In genomic region chr9:131304676-131305366, GRCh38 we compare ENCODE assay signal across 19 cellular contexts. TPM values are rescaled to one million over a fixed set of nuclear protein-coding genes. Genes with fewer than 3 reads are reported as not detected.
DNase-seq lines count a peak whose midpoint lies in the region; ATAC-seq and TF ChIP-seq lines count a peak whose summit lies in the region.
"Had no signal": no experiment of that assay in that cellular context is flagged by ENCODE, and none has a peak within 500 bp of the region (broad histone marks: within the 10 kb centered on the region; RNA-seq: fewer than 3 reads in every experiment).

No MANE protein-coding gene starts in this region.

- TF ChIP-seq CTCF in neural crest cell (conservative IDR thresholded peaks at IDR 0.05), result no peak

- ATAC-seq in HG02970 (IDR thresholded peaks at IDR 0.05; ENCODE audit: low FRiP score, unreplicated experiment), result no peak
- ATAC-seq in activated T-cell treated with anti-CD3 and anti-CD28 coated beads, Interleukin-2, amount 50 U/mL, for 4 hours, result no peak
- ATAC-seq: gastroesophageal sphincter; stimulated activated memory B cell treated with anti-CD40 and anti-IgM and Interleukin-4, amounts not matched to agents 10 μg/mL and 1 μg/mL and 100 μg/mL, for 72 hours had no signal

- H3K4me1 Mint-ChIP-seq in neural crest cell, result no peaks in the 10 kb centered on the region
- H3K4me1 Mint-ChIP-seq in activated T-cell treated with anti-CD3 and anti-CD28 coated beads, Interleukin-2, amount 50 U/mL, for 4 hours (ENCODE audit: low read depth), result no peaks in the 10 kb centered on the region
- H3K4me1 Mint-ChIP-seq: activated naive CD8-positive, alpha-beta T cell treated with anti-CD3 and anti-CD28 coated beads for 36 hours had no signal

- H3K27me3 Mint-ChIP-seq in neural crest cell (ENCODE audit: low read depth), result no peaks in the 10 kb centered on the region
- H3K27me3 Mint-ChIP-seq in activated T-cell treated with anti-CD3 and anti-CD28 coated beads, Interleukin-2, amount 50 U/mL, for 4 hours (ENCODE audit: low read depth), result no peaks in the 10 kb centered on the region
- H3K27me3 Mint-ChIP-seq: activated naive CD8-positive, alpha-beta T cell treated with anti-CD3 and anti-CD28 coated beads for 36 hours had no signal

- peak overlapping the region; percentile 78 for H3K27ac Mint-ChIP-seq in neural crest cell (ENCODE audit: unreplicated experiment)
- H3K27ac Mint-ChIP-seq: activated naive CD8-positive, alpha-beta T cell treated with anti-CD3 and anti-CD28 coated beads for 36 hours; B cell; nephron progenitor cell; stimulated activated memory B cell treated with anti-CD40 and anti-IgM and Interleukin-4, amounts not matched to agents 10 μg/mL and 1 μg/mL and 100 μg/mL, for 72 hours had no signal

- no peaks in the 10 kb centered on the region for H3K36me3 Mint-ChIP-seq in neural crest cell (ENCODE audit: low read depth)
- H3K36me3 Mint-ChIP-seq in activated T-cell treated with anti-CD3 and anti-CD28 coated beads, Interleukin-2, amount 50 U/mL, for 4 hours (ENCODE audit: insufficient read depth), result no peaks in the 10 kb centered on the region
- H3K36me3 Mint-ChIP-seq: activated naive CD8-positive, alpha-beta T cell treated with anti-CD3 and anti-CD28 coated beads for 36 hours; stimulated activated memory B cell treated with anti-CD40 and anti-IgM and Interleukin-4, amounts not matched to agents 10 μg/mL and 1 μg/mL and 100 μg/mL, for 72 hours had no signal

- H3K4me3 Mint-ChIP-seq in neural crest cell, result no peak overlapping the region
- no peak overlapping the region for H3K4me3 Mint-ChIP-seq in activated T-cell treated with anti-CD3 and anti-CD28 coated beads, Interleukin-2, amount 50 U/mL, for 4 hours
- H3K4me3 Mint-ChIP-seq: activated naive CD8-positive, alpha-beta T cell treated with anti-CD3 and anti-CD28 coated beads for 36 hours; B cell; nephron progenitor cell; stimulated activated memory B cell treated with anti-CD40 and anti-IgM and Interleukin-4, amounts not matched to agents 10 μg/mL and 1 μg/mL and 100 μg/mL, for 72 hours had no signal

- no peaks in the 10 kb centered on the region for H3K9me3 Mint-ChIP-seq in neural crest cell
- no peaks in the 10 kb centered on the region for H3K9me3 Mint-ChIP-seq in activated T-cell treated with anti-CD3 and anti-CD28 coated beads, Interleukin-2, amount 50 U/mL, for 4 hours
- H3K9me3 Mint-ChIP-seq: activated naive CD8-positive, alpha-beta T cell treated with anti-CD3 and anti-CD28 coated beads for 36 hours; nephron progenitor cell; stimulated activated memory B cell treated with anti-CD40 and anti-IgM and Interleukin-4, amounts not matched to agents 10 μg/mL and 1 μg/mL and 100 μg/mL, for 72 hours had no signal

- peak; percentile 48 for DNase-seq in COLO668 (lab: John Stamatoyannopoulos, UW; ENCODE audit: unreplicated experiment)
- peak; percentile 33 for DNase-seq in H4 (ENCODE audit: low spot score)
- DNase-seq in amniotic epithelial cell (ENCODE audit: low read depth), result peak; percentile 25
- DNase-seq in neural crest cell (ENCODE audit: low read depth, low spot score), result no peak
- DNase-seq in NCI-H1105 treated with DMSO at 0.1 percent for 48 hours (lab: John Stamatoyannopoulos, UW), result no peak
- no peak for DNase-seq in activated effector memory CD4-positive, alpha-beta T cell treated with Interleukin-2 at 50 U/mL for 16 hours
- DNase-seq in activated T-cell treated with anti-CD3 and anti-CD28 coated beads, Interleukin-2, amount 50 U/mL, for 4 hours, result no peak
- DNase-seq: activated CD4-positive, alpha-beta T cell treated with anti-CD3 and anti-CD28 coated beads for 4 hours; activated naive CD8-positive, alpha-beta T cell treated with anti-CD3 and anti-CD28 coated beads for 36 hours; activated T-cell treated with anti-CD3 and anti-CD28 coated beads for 4 hours; mammary epithelial cell; MG63; NCI-H2081; NCI-H526 treated with DMSO at 0.1 percent for 48 hours; nephron progenitor cell had no signal

RNA-seq across cellular contexts. Expression of gene PLPP7, which starts 15.3 kb away (rescaled TPM):
- total RNA-seq in H4 (2014; rRNA removed; shearing (Covaris generic)), result 0.19 TPM in 1 of 2 replicates, not detected in the other
- 5.8 and 6.9 TPM in 2 replicates for total RNA-seq in neural crest cell
- total RNA-seq in activated T-cell treated with anti-CD3 and anti-CD28 coated beads, Interleukin-2, amount 50 U/mL, for 4 hours, result not detected

RNA-seq across cellular contexts. Expression of gene FAM78A, which starts 28.5 kb away (rescaled TPM):
- total RNA-seq in H4 (2014; rRNA removed; shearing (Covaris generic)), result 0.29 and 0.87 TPM in 2 replicates
- 3.8 and 4.4 TPM in 2 replicates for total RNA-seq in neural crest cell
- total RNA-seq in activated T-cell treated with anti-CD3 and anti-CD28 coated beads, Interleukin-2, amount 50 U/mL, for 4 hours, result 10 to 100 TPM; 24.1 to 31.3 (median 29.8) TPM

Comparison
In these comparisons a context has a peak if more than half of its experiments do, and no peak if none do; other contexts are left out.
1. DNase-seq: peak in COLO668 (single experiment), H4 (single experiment) and amniotic epithelial cell (single experiment); none in neural crest cell (single experiment), NCI-H1105 treated with DMSO at 0.1 percent for 48 hours (single experiment), activated effector memory CD4-positive, alpha-beta T cell treated with Interleukin-2 at 50 U/mL for 16 hours (single experiment) and activated T-cell treated with anti-CD3 and anti-CD28 coated beads, Interleukin-2, amount 50 U/mL, for 4 hours (single experiment).